17 cellular contexts compared by ENCODE assay signal in the genomic region with DNA sequence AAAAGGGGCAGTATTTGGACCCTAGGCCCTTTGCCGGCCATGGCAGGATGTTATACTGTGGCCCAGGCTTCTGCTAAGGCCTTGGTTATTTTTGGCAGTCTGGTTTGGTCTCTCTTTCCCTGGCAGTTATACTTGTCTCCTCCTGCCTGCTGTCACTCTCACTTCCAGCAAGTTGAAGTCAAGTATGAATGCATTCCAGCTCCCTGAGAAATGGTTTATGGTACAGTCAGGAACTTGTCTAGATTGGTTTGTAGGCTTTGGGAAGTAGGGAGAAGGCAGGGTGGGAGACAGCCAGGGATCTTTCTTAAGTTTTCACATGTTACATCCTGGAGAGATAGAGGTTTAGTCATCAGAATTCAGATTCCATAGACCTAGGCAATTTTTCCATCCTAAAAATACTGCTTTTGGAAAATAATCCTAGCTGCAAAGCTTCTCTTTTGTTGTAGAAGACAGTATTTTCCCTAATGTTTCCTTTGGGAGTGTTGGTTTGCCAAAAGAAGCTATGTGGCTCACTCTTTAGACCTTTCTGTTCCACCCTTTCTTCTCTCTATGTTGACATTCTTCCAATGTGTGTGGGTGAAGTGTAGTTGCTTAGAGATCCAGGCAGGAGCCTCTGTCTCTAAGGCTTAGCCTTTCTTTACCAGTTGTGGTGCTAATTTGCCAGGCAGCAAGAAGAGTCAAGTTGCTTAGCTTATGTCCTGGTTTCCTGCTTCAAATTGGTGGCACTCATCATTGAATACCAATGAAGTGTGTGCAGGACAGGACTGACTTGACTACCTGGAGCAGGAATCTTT. TPM values are rescaled to one million over a fixed set of nuclear protein-coding genes. Genes with fewer than 3 reads are reported as not detected.
DNase-seq lines count a peak whose midpoint lies in the region; ATAC-seq, FAIRE-seq and TF ChIP-seq lines count a peak whose summit lies in the region.
"Had no signal": no experiment of that assay in that cellular context is flagged by ENCODE, and none has a peak within 500 bp of the region (broad histone marks: within the 10 kb centered on the region; RNA-seq: fewer than 3 reads in every experiment).

No MANE protein-coding gene starts in this region.

- peaks cover 4% of the 10 kb centered on the region for H3K9me3 ChIP-seq in keratinocyte (ENCODE audit: control insufficient read depth, low read depth, low read length)
- H3K9me3 ChIP-seq: BE2C had no signal

- DNase-seq in natural killer cell (no peak), keratinocyte (ENCODE audit: low read depth, low spot score) (no peak), NCI-H2171 (lab: John Stamatoyannopoulos, UW) (no peak), SW 1271 (lab: John Stamatoyannopoulos, UW) (no peak)
- DNase-seq in natural killer cell treated with Interleukin-12 subunit alpha and Interleukin-12 subunit beta and Interleukin-15 and Interleukin-18, amount 100 ng/mL, for 72 hours (ENCODE audit: low spot score): no peak
- no peak for DNase-seq in activated CD4-positive, alpha-beta T cell treated with anti-CD3 and anti-CD28 coated beads for 1 hour
- DNase-seq: BE2C, brain microvascular endothelial cell, EL, NCI-H2227 treated with DMSO at 0.1 percent for 48 hours, nephron progenitor cell, PC-9, T-helper 9 cell had no signal

- H3K4me1 ChIP-seq in keratinocyte (ENCODE audit: control insufficient read depth, extremely low read depth, insufficient read depth, low read length): peaks cover 31% of the 10 kb centered on the region

- peaks cover 0 to 5% of the 10 kb centered on the region in 2 donors for H3K9me3 Mint-ChIP-seq in natural killer cell
- peaks cover 5% of the 10 kb centered on the region for H3K9me3 Mint-ChIP-seq in natural killer cell treated with Interleukin-12 subunit alpha and Interleukin-12 subunit beta and Interleukin-15 and Interleukin-18, amount 100 ng/mL, for 72 hours
- peaks cover 7 to 15% (median 11%) of the 10 kb centered on the region in 5 experiments for H3K9me3 Mint-ChIP-seq in brain

- no peak overlapping the region for H2AFZ ChIP-seq in keratinocyte (ENCODE audit: control insufficient read depth, low read length)
- H2AFZ ChIP-seq: PC-9 had no signal

- FAIRE-seq in keratinocyte (lab: Jason Lieb, UNC): peak; percentile 78
- FAIRE-seq: GM18507 had no signal

- ATAC-seq in natural killer cell (no peak), HG03039 (IDR thresholded peaks at IDR 0.05; ENCODE audit: unreplicated experiment) (no peak)
- no peak for ATAC-seq in natural killer cell treated with Interleukin-12 subunit alpha and Interleukin-12 subunit beta and Interleukin-15 and Interleukin-18, amount 100 ng/mL, for 72 hours

- no peak overlapping the region for H3K4me2 ChIP-seq in keratinocyte (ENCODE audit: control insufficient read depth, extremely low read depth, insufficient read depth, low read depth, low read length)
- H3K4me2 ChIP-seq: PC-9 had no signal

- no peaks in the 10 kb centered on the region for H3K9me1 ChIP-seq in keratinocyte (ENCODE audit: control insufficient read depth, extremely low read depth, insufficient read depth, low read length)

- peaks cover 21% of the 10 kb centered on the region for H3K79me2 ChIP-seq in keratinocyte (ENCODE audit: control insufficient read depth, insufficient read depth, low read length)

- H3K4me3 Mint-ChIP-seq in natural killer cell (peak overlapping the region; percentile 58), brain (peak overlapping the region in 4 of 5 experiments; percentile 5 to 88 (median 27))
- no peak overlapping the region for H3K4me3 Mint-ChIP-seq in natural killer cell treated with Interleukin-12 subunit alpha and Interleukin-12 subunit beta and Interleukin-15 and Interleukin-18, amount 100 ng/mL, for 72 hours
- H3K4me3 Mint-ChIP-seq: nephron progenitor cell had no signal

- H3K9ac ChIP-seq in keratinocyte (ENCODE audit: control insufficient read depth, extremely low read depth, insufficient read depth, low read length): no peak overlapping the region

- dilution Hi-C loops in keratinocyte (cut with MboI; ENCODE audit: extremely low pct_ligation_motif_present, low sequenced_read_pairs): no loop called here

- TF ChIP-seq CTCF in natural killer cell (IDR thresholded peaks at IDR 0.05): no peak
- TF ChIP-seq CTCF in brain (conservative IDR thresholded peaks at IDR 0.05): no peak
- no peak for TF ChIP-seq CTCF in keratinocyte (optimal IDR thresholded peaks at IDR 0.05 in 1 of 3, IDR thresholded peaks at IDR 0.05 in 1 of 3, conservative IDR thresholded peaks at IDR 0.05 in 1 of 3; ENCODE audit: extremely low read depth in 1 of 3, insufficient read depth in 2 of 3, low read length in 3 of 3)

- H3K4me3 ChIP-seq in keratinocyte (ENCODE audit: control insufficient read depth in 2 of 3, extremely low read depth in 1 of 3, insufficient read depth in 2 of 3, low read depth in 1 of 3, low read length in 3 of 3): no peak overlapping the region
- H3K4me3 ChIP-seq: esophagus muscularis mucosa, PC-9 had no signal

- peaks cover 37 to 40% of the 10 kb centered on the region in 2 donors for H3K4me1 Mint-ChIP-seq in natural killer cell
- H3K4me1 Mint-ChIP-seq in natural killer cell treated with Interleukin-12 subunit alpha and Interleukin-12 subunit beta and Interleukin-15 and Interleukin-18, amount 100 ng/mL, for 72 hours (ENCODE audit: low read depth in 2 of 2): peaks cover 30 to 38% of the 10 kb centered on the region in 2 donors
- H3K4me1 Mint-ChIP-seq in brain: peaks cover 24% of the 10 kb centered on the region

- H3K27ac Mint-ChIP-seq in natural killer cell: peak overlapping the region; percentile 66 to 83
- H3K27ac Mint-ChIP-seq in natural killer cell treated with Interleukin-12 subunit alpha and Interleukin-12 subunit beta and Interleukin-15 and Interleukin-18, amount 100 ng/mL, for 72 hours: peak overlapping the region in 1 of 2 donors; percentile 0
- H3K27ac Mint-ChIP-seq in brain: peak overlapping the region in 3 of 5 experiments; percentile 32 to 94 (median 87)
- H3K27ac Mint-ChIP-seq: nephron progenitor cell had no signal

- no peak overlapping the region for H3K27ac ChIP-seq in keratinocyte (ENCODE audit: control insufficient read depth, insufficient read depth, low read length)
- H3K27ac ChIP-seq: brain microvascular endothelial cell, PC-9 had no signal

- H4K20me1 ChIP-seq in keratinocyte (ENCODE audit: control insufficient read depth, extremely low read depth, insufficient read depth, low read length): peaks cover 4% of the 10 kb centered on the region

- H3K36me3 ChIP-seq in keratinocyte (ENCODE audit: control insufficient read depth in 2 of 2, extremely low read depth in 1 of 2, insufficient read depth in 2 of 2, low read length in 2 of 2): peaks cover 20 to 33% of the 10 kb centered on the region in 2 experiments

- intact Hi-C loops in natural killer cell (cut with micrococcal nuclease): loop anchor here (5.0 kb wide), 1 partner anchor 173 kb away; the partner anchor contains the start of genes BRD8 and KIF20A

- H3K27me3 ChIP-seq in keratinocyte (ENCODE audit: control insufficient read depth, extremely low read depth, insufficient read depth, low read length): no peaks in the 10 kb centered on the region
- H3K27me3 ChIP-seq: BE2C, brain microvascular endothelial cell, esophagus muscularis mucosa had no signal

- H3K36me3 Mint-ChIP-seq in natural killer cell (peaks cover 7% of the 10 kb centered on the region), brain (peaks cover 57% of the 10 kb centered on the region)
- peaks cover 11% of the 10 kb centered on the region for H3K36me3 Mint-ChIP-seq in natural killer cell treated with Interleukin-12 subunit alpha and Interleukin-12 subunit beta and Interleukin-15 and Interleukin-18, amount 100 ng/mL, for 72 hours

- H3K27me3 Mint-ChIP-seq in natural killer cell (ENCODE audit: low read depth in 2 of 2) (no peaks in the 10 kb centered on the region), brain (peaks cover 9% of the 10 kb centered on the region)
- no peaks in the 10 kb centered on the region for H3K27me3 Mint-ChIP-seq in natural killer cell treated with Interleukin-12 subunit alpha and Interleukin-12 subunit beta and Interleukin-15 and Interleukin-18, amount 100 ng/mL, for 72 hours

RNA-seq across cellular contexts. Expression of gene KDM3B, which starts 2.4 kb away (rescaled TPM):
- 10 to 100 TPM; 82.3 to 87.1 (median 82.3) TPM for total RNA-seq in natural killer cell
- total RNA-seq in natural killer cell treated with Interleukin-12 subunit alpha and Interleukin-12 subunit beta and Interleukin-15 and Interleukin-18, amount 100 ng/mL, for 72 hours: 10 to 100 TPM; 58.6 to 61.7 TPM
- polyA plus RNA-seq in brain (ENCODE audit: insufficient read depth, low read depth, low replicate concordance) (44.3 TPM), keratinocyte (17.2 to 29.1 TPM (median 28.8 TPM) in 3 replicates)
- 34.7 TPM for polyA plus RNA-seq in keratinocyte (2011; ENCODE audit: low read depth)
- 18.5 and 24.3 TPM in 2 replicates for polyA plus RNA-seq in keratinocyte (2011; cell fraction: cytosol; rRNA removed)
- polyA plus RNA-seq in keratinocyte (2011; cell fraction: nucleus; rRNA removed): 53.3 and 57.2 TPM in 2 replicates
- 18.8 and 26.1 TPM in 2 replicates for polyA plus RNA-seq in keratinocyte (2012; ENCODE audit: low replicate concordance)
- 27.7 to 55.1 TPM (median 29.9 TPM) in 3 replicates for polyA minus RNA-seq in keratinocyte
- 29.5 TPM for polyA minus RNA-seq in keratinocyte (2011; cell fraction: cytosol; rRNA and poly(A)+ RNA removed)
- 38.8 and 76.8 TPM in 2 replicates for polyA minus RNA-seq in keratinocyte (2011; cell fraction: nucleus; rRNA and poly(A)+ RNA removed)

RNA-seq across cellular contexts. Expression of gene FAM53C, which starts 12.0 kb away (rescaled TPM):
- total RNA-seq in natural killer cell: 100 to 1,000 TPM in 1 of 3 donors, 10 to 100 TPM in 2; 65.1 to 140 (median 73.6) TPM
- total RNA-seq in natural killer cell treated with Interleukin-12 subunit alpha and Interleukin-12 subunit beta and Interleukin-15 and Interleukin-18, amount 100 ng/mL, for 72 hours: 10 to 100 TPM; 28.8 to 30.6 TPM
- 20.9 TPM for polyA plus RNA-seq in brain (ENCODE audit: insufficient read depth, low read depth, low replicate concordance)
- polyA plus RNA-seq in keratinocyte: 24.6 to 31.5 TPM (median 25.5 TPM) in 3 replicates
- polyA plus RNA-seq in keratinocyte (2011; ENCODE audit: low read depth): 10.8 TPM
- 24.5 and 28.4 TPM in 2 replicates for polyA plus RNA-seq in keratinocyte (2011; cell fraction: cytosol; rRNA removed)
- 34.3 and 35.0 TPM in 2 replicates for polyA plus RNA-seq in keratinocyte (2011; cell fraction: nucleus; rRNA removed)
- polyA plus RNA-seq in keratinocyte (2012; ENCODE audit: low replicate concordance): 17.4 and 25.6 TPM in 2 replicates
- polyA minus RNA-seq in keratinocyte: 33.6 to 39.1 TPM (median 38.3 TPM) in 3 replicates
- 46.8 TPM for polyA minus RNA-seq in keratinocyte (2011; cell fraction: cytosol; rRNA and poly(A)+ RNA removed)
- polyA minus RNA-seq in keratinocyte (2011; cell fraction: nucleus; rRNA and poly(A)+ RNA removed): 20.5 and 25.0 TPM in 2 replicates

RNA-seq across cellular contexts. Expression of gene CDC25C, which starts 18.4 kb away (rescaled TPM):
- under 1 TPM in 2 of 3 donors, not detected in 1; 0.47 to 0.48 TPM for total RNA-seq in natural killer cell
- 10 to 100 TPM in 1 of 2 donors, 1 to 10 TPM in 1; 5.5 to 14.0 TPM for total RNA-seq in natural killer cell treated with Interleukin-12 subunit alpha and Interleukin-12 subunit beta and Interleukin-15 and Interleukin-18, amount 100 ng/mL, for 72 hours
- polyA plus RNA-seq in brain (ENCODE audit: insufficient read depth, low read depth, low replicate concordance) (13.2 TPM), keratinocyte (1.4 to 4.7 TPM (median 3.1 TPM) in 3 replicates)
- polyA plus RNA-seq in keratinocyte (2011; ENCODE audit: low read depth): 0.42 TPM
- polyA plus RNA-seq in keratinocyte (2011; cell fraction: cytosol; rRNA removed): 0.94 and 1.1 TPM in 2 replicates
- 1.2 and 1.3 TPM in 2 replicates for polyA plus RNA-seq in keratinocyte (2011; cell fraction: nucleus; rRNA removed)
- 0.25 and 1.8 TPM in 2 replicates for polyA plus RNA-seq in keratinocyte (2012; ENCODE audit: low replicate concordance)
- polyA minus RNA-seq in keratinocyte: 0.46 to 2.5 TPM (median 2.0 TPM) in 3 replicates
- not detected for polyA minus RNA-seq in keratinocyte (2011; cell fraction: cytosol; rRNA and poly(A)+ RNA removed)
- 0.32 and 1.2 TPM in 2 replicates for polyA minus RNA-seq in keratinocyte (2011; cell fraction: nucleus; rRNA and poly(A)+ RNA removed)

Comparison
In these comparisons a context has a peak if more than half of its experiments do, and no peak if none do; other contexts are left out.
1. RNA of gene CDC25C, which starts 18.4 kb away (total RNA-seq): 5.5 to 14.0 TPM in natural killer cell treated with Interleukin-12 subunit alpha and Interleukin-12 subunit beta and Interleukin-15 and Interleukin-18, amount 100 ng/mL, for 72 hours; 0.47 to 0.48 TPM in natural killer cell; every median in the first group is over 4 times any median in the second.